In the genomic region with DNA sequence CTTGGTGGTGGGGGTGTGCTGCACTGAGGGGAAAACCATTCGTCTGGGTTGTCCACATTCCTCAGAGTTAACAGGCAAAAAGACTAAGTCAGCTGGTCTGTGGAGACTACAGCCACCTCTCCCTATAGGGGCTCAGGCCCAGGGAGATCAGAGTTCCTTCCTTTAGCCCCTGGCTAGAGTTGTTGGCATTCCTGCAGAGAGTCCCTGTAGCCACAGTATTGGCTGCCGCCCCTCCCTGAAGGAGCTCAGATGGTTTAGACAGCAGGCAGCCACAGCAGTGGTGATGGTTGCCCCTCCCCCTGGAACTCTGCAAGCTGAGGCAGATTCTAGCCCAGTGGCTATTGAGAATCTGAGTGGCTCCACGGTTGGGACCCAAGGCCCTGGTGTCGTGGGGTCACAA, we compare ENCODE assay signal across 28 cellular contexts.
"Had no signal": no experiment of that assay in that cellular context is flagged by ENCODE, and none has a peak within 500 bp of the region (broad histone marks: within the 10 kb centered on the region; RNA-seq: fewer than 3 reads in every experiment).

No MANE protein-coding gene starts in this region.

- H3K4me3 Mint-ChIP-seq: activated CD4-positive, alpha-beta memory T cell treated with anti-CD3 and anti-CD28 coated beads for 36 hours; activated naive CD4-positive, alpha-beta T cell treated with anti-CD3 and anti-CD28 coated beads for 36 hours; activated naive CD8-positive, alpha-beta T cell treated with anti-CD3 and anti-CD28 coated beads, Interleukin-2, amount 10 ng/mL, durations not matched to agents 7 days and 5 days; activated T-helper 1 cell treated with anti-CD3 and anti-CD28 coated beads, Interleukin-12 subunit alpha, Interleukin-12 subunit beta, Interleukin-2, Interleukin-4 antibody, amounts not matched to agents 30 ng/mL and 10 ng/mL and 1 ng/mL, durations not matched to agents 14 hours and 24 hours and 36 hours; naive thymus-derived CD4-positive, alpha-beta T cell; neural crest cell; T-helper 1 cell treated with Interleukin-12 subunit alpha and Interleukin-12 subunit beta and Interleukin-4 antibody, amounts not matched to agents 30 μg/mL and 1 μg/mL, for 36 hours had no signal

- H3K36me3 ChIP-seq: esophagus muscularis mucosa, heart right ventricle, right atrium auricular region, transverse colon had no signal

- H3K4me3 ChIP-seq: esophagus muscularis mucosa, heart right ventricle, right atrium auricular region, transverse colon had no signal

- H3K27ac ChIP-seq: esophagus muscularis mucosa, foreskin keratinocyte, heart right ventricle, right atrium auricular region, transverse colon, VCaP had no signal

- FAIRE-seq: keratinocyte, TTC549 had no signal

- H3K4me1 Mint-ChIP-seq: activated naive CD8-positive, alpha-beta T cell treated with anti-CD3 and anti-CD28 coated beads, Interleukin-2, amount 10 ng/mL, durations not matched to agents 7 days and 5 days; naive thymus-derived CD4-positive, alpha-beta T cell; neural crest cell had no signal

- ATAC-seq: activated CD4-positive, CD25-positive, alpha-beta regulatory T cell treated with anti-CD3 and anti-CD28 coated beads, Interleukin-2, amount 50 U/mL, for 24 hours; foreskin keratinocyte; heart right ventricle; left cardiac atrium; naive thymus-derived CD4-positive, alpha-beta T cell had no signal

- H3K27me3 ChIP-seq: esophagus muscularis mucosa, foreskin keratinocyte, heart right ventricle, right atrium auricular region, transverse colon had no signal

- H3K9me3 ChIP-seq: esophagus muscularis mucosa, right atrium auricular region, transverse colon had no signal

- H3K27ac Mint-ChIP-seq: activated CD4-positive, alpha-beta memory T cell treated with anti-CD3 and anti-CD28 coated beads for 36 hours; activated naive CD4-positive, alpha-beta T cell treated with anti-CD3 and anti-CD28 coated beads for 36 hours; activated naive CD8-positive, alpha-beta T cell treated with anti-CD3 and anti-CD28 coated beads, Interleukin-2, amount 10 ng/mL, durations not matched to agents 7 days and 5 days; activated T-helper 1 cell treated with anti-CD3 and anti-CD28 coated beads, Interleukin-12 subunit alpha, Interleukin-12 subunit beta, Interleukin-2, Interleukin-4 antibody, amounts not matched to agents 30 ng/mL and 10 ng/mL and 1 ng/mL, durations not matched to agents 14 hours and 24 hours and 36 hours; naive thymus-derived CD4-positive, alpha-beta T cell; T-helper 1 cell treated with Interleukin-12 subunit alpha and Interleukin-12 subunit beta and Interleukin-4 antibody, amounts not matched to agents 30 μg/mL and 1 μg/mL, for 36 hours had no signal

- H3K36me3 Mint-ChIP-seq: activated CD4-positive, alpha-beta memory T cell treated with anti-CD3 and anti-CD28 coated beads for 36 hours; activated naive CD8-positive, alpha-beta T cell treated with anti-CD3 and anti-CD28 coated beads, Interleukin-2, amount 10 ng/mL, durations not matched to agents 7 days and 5 days had no signal

- H3K27me3 Mint-ChIP-seq: activated CD4-positive, alpha-beta memory T cell treated with anti-CD3 and anti-CD28 coated beads for 36 hours; activated naive CD8-positive, alpha-beta T cell treated with anti-CD3 and anti-CD28 coated beads, Interleukin-2, amount 10 ng/mL, durations not matched to agents 7 days and 5 days; naive thymus-derived CD4-positive, alpha-beta T cell had no signal

- DNase-seq: activated CD4-positive, alpha-beta memory T cell treated with anti-CD3 and anti-CD28 coated beads for 36 hours; activated CD4-positive, alpha-beta T cell treated with anti-CD3 and anti-CD28 coated beads for 48 hours; activated CD8-positive, alpha-beta memory T cell treated with anti-CD3 and anti-CD28 coated beads, Interleukin-2, amount 50 U/mL, for 4 hours; activated effector memory CD4-positive, alpha-beta T cell treated with anti-CD3 and anti-CD28 coated beads, Interleukin-2, amount 50 U/mL, for 16 hours; activated naive CD4-positive, alpha-beta T cell treated with anti-CD3 and anti-CD28 coated beads for 36 hours; activated naive CD8-positive, alpha-beta T cell treated with anti-CD3 and anti-CD28 coated beads, Interleukin-2, amount 10 ng/mL, durations not matched to agents 7 days and 5 days; activated T-cell treated with anti-CD3 and anti-CD28 coated beads, Interleukin-2, amount 50 U/mL, for 1 hour; caudate nucleus; cortex of kidney; foreskin keratinocyte; heart right ventricle; left cardiac atrium; midbrain; naive thymus-derived CD4-positive, alpha-beta T cell; stimulated activated CD4-positive, alpha-beta T cell treated with anti-CD3 and anti-CD28 coated beads, Interleukin-15, amount 100 ng/mL, for 24 hours; stimulated activated CD4-positive, alpha-beta T cell treated with anti-CD3 and anti-CD28 coated beads, Interleukin-2, amount 100 ng/mL, for 24 hours; stimulated activated naive CD4-positive, alpha-beta T cell treated with Interleukin-2 at 50 U/mL for 16 hours; T-helper 9 cell; transverse colon had no signal

- H3K4me1 ChIP-seq: esophagus muscularis mucosa, foreskin keratinocyte, heart right ventricle, right atrium auricular region, transverse colon had no signal
